ENCODE assay signal across 8 cellular contexts in genomic region chr9:95316274-95316673, GRCh38. TPM values are rescaled to one million over a fixed set of nuclear protein-coding genes. Genes with fewer than 3 reads are reported as not detected.
DNase-seq lines count a peak whose midpoint lies in the region; ATAC-seq and TF ChIP-seq lines count a peak whose summit lies in the region.

No MANE protein-coding gene starts in this region.

- H3K27ac ChIP-seq in right atrium auricular region = peak overlapping the region; percentile 93 to 97

- no peaks in the 10 kb centered on the region for H3K27me3 ChIP-seq in right atrium auricular region

- ATAC-seq in activated naive CD8-positive, alpha-beta T cell treated with anti-CD3 and anti-CD28 coated beads, Interleukin-2, amount 10 ng/mL, durations not matched to agents 7 days and 5 days (ENCODE audit: low read depth) = no peak
- no peak for ATAC-seq in HG02678 (IDR thresholded peaks at IDR 0.05; ENCODE audit: unreplicated experiment)

- no peaks in the 10 kb centered on the region for H3K36me3 ChIP-seq in right atrium auricular region

- 32 to 41% methylated on average over 3 of the region's 3 CpGs for WGBS in lower leg skin, 2 donors

- peaks cover 29% of the 10 kb centered on the region for H3K4me1 Mint-ChIP-seq in activated naive CD8-positive, alpha-beta T cell treated with anti-CD3 and anti-CD28 coated beads, Interleukin-2, amount 10 ng/mL, durations not matched to agents 7 days and 5 days

- peaks cover 2% of the 10 kb centered on the region for H3K36me3 Mint-ChIP-seq in activated naive CD8-positive, alpha-beta T cell treated with anti-CD3 and anti-CD28 coated beads, Interleukin-2, amount 10 ng/mL, durations not matched to agents 7 days and 5 days

- H3K4me1 ChIP-seq in right atrium auricular region = peaks cover 0 to 9% of the 10 kb centered on the region in 2 donors

- peak overlapping the region; percentile 86 to 96 for H3K4me3 ChIP-seq in right atrium auricular region
- peak overlapping the region; percentile 99 for H3K4me3 ChIP-seq in lower leg skin (ENCODE audit: low read depth, poor library complexity, severe bottlenecking)

- TF ChIP-seq POLR2A in lower leg skin (IDR thresholded peaks at IDR 0.05) = no peak

- no peaks in the 10 kb centered on the region for H3K9me3 ChIP-seq in right atrium auricular region

- no peaks in the 10 kb centered on the region for H3K9me3 Mint-ChIP-seq in activated naive CD8-positive, alpha-beta T cell treated with anti-CD3 and anti-CD28 coated beads, Interleukin-2, amount 10 ng/mL, durations not matched to agents 7 days and 5 days

- POLR2A ChIA-PET in activated naive CD8-positive, alpha-beta T cell treated with anti-CD3 and anti-CD28 coated beads, Interleukin-2, amount 10 ng/mL, durations not matched to agents 7 days and 5 days (lab: Charles Lee) = interaction anchor here (1.2 kb wide), 1 partner anchor 51 kb away, joined by 6 read pairs; no protein-coding TSS in a partner anchor

- no peak for TF ChIP-seq CTCF in right atrium auricular region (IDR thresholded peaks at IDR 0.05)
- no peak for TF ChIP-seq CTCF in lower leg skin (IDR thresholded peaks at IDR 0.05)

- H3K27ac Mint-ChIP-seq in activated naive CD8-positive, alpha-beta T cell treated with anti-CD3 and anti-CD28 coated beads, Interleukin-2, amount 10 ng/mL, durations not matched to agents 7 days and 5 days = peak overlapping the region; percentile 69

- DNase-seq in right atrium auricular region (ENCODE audit: low spot score) = no peak
- no peak for DNase-seq in cardiac septum (ENCODE audit: low spot score)
- no peak for DNase-seq in activated naive CD8-positive, alpha-beta T cell treated with anti-CD3 and anti-CD28 coated beads, Interleukin-2, amount 10 ng/mL, durations not matched to agents 7 days and 5 days
- DNase-seq in lower leg skin (ENCODE audit: low spot score in 2 of 2) = no peak
- no peak for DNase-seq in EL
- DNase-seq in NCI-H187 treated with DMSO at 0.1 percent for 48 hours (lab: John Stamatoyannopoulos, UW) = no peak
- no peak for DNase-seq in activated effector memory CD4-positive, alpha-beta T cell treated with anti-CD3 and anti-CD28 coated beads, Interleukin-2, amount 50 U/mL, for 16 hours

- intact Hi-C loops in cardiac septum (cut with DNase I) (no loop called here), lower leg skin (cut with DNase I; ENCODE audit: low total_unique reads) (no loop called here)

- H3K27me3 Mint-ChIP-seq in activated naive CD8-positive, alpha-beta T cell treated with anti-CD3 and anti-CD28 coated beads, Interleukin-2, amount 10 ng/mL, durations not matched to agents 7 days and 5 days = peaks cover 10% of the 10 kb centered on the region

- peak overlapping the region; percentile 92 for H3K4me3 Mint-ChIP-seq in activated naive CD8-positive, alpha-beta T cell treated with anti-CD3 and anti-CD28 coated beads, Interleukin-2, amount 10 ng/mL, durations not matched to agents 7 days and 5 days

RNA-seq across cellular contexts. Expression of gene FANCC, which starts 1.2 kb away (rescaled TPM):
- total RNA-seq in right atrium auricular region = 1 to 10 TPM; 1.8 to 6.2 TPM
- total RNA-seq in cardiac septum = 4.3 TPM
- 10 to 100 TPM; 12.9 to 14.8 TPM for total RNA-seq in activated naive CD8-positive, alpha-beta T cell treated with anti-CD3 and anti-CD28 coated beads, Interleukin-2, amount 10 ng/mL, durations not matched to agents 7 days and 5 days
- total RNA-seq in lower leg skin = 10 to 100 TPM in 1 of 4 donors, 1 to 10 TPM in 3; 6.7 to 10.2 (median 8.1) TPM
